ENCODE assay signal across 35 cellular contexts in the genomic region with DNA sequence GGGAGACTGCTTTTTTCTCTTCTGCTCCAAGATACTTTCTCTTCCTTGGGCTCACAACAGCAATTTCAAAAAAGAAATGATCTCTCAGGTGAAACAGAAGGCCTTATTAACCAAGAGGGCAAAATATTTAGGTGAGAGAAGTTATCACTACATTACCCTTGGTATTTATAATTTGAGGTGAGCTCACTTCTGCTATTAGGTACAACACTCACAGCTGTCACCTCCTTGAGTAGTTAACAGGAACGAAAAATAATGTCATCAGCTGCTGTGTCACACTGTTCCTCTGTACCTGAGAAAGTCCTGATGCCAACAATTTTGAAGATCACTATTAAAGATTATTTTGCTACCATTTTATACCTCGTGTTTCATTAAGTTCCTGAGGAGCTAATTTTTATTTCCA.
"Had no signal": no experiment of that assay in that cellular context is flagged by ENCODE, and none has a peak within 500 bp of the region (broad histone marks: within the 10 kb centered on the region; RNA-seq: fewer than 3 reads in every experiment).

No MANE protein-coding gene starts in this region.

- H3K27me3 ChIP-seq: ascending aorta had no signal

- H3K4me1 Mint-ChIP-seq: activated B cell treated with CpG ODN at 0.5 μM for 24 hours; activated CD4-positive, alpha-beta T cell treated with anti-CD3 and anti-CD28 coated beads, Interleukin-2, amount 10 ng/mL, durations not matched to agents 24 days and 14 days; activated naive CD4-positive, alpha-beta T cell treated with anti-CD3 and anti-CD28 coated beads, Interleukin-2, amount 10 ng/mL, durations not matched to agents 7 days and 5 days; activated naive CD4-positive, alpha-beta T cell treated with anti-CD3 and anti-CD28 coated beads, Interleukin-2, amount 50 U/mL, for 24 hours; activated naive CD8-positive, alpha-beta T cell treated with anti-CD3 and anti-CD28 coated beads, Interleukin-2, amount 10 ng/mL, durations not matched to agents 7 days and 5 days; activated naive CD8-positive, alpha-beta T cell treated with anti-CD3 and anti-CD28 coated beads, Interleukin-2, amount 50 U/mL, for 24 hours; activated T-helper 17 cell treated with anti-CD3 and anti-CD28 coated beads, Interleukin-2, amount 50 U/mL, for 72 hours had no signal

- H3K27ac Mint-ChIP-seq: activated B cell treated with CpG ODN at 0.5 μM for 24 hours; activated CD4-positive, alpha-beta memory T cell treated with anti-CD3 and anti-CD28 coated beads for 36 hours; activated CD4-positive, alpha-beta T cell treated with anti-CD3 and anti-CD28 coated beads, Interleukin-2, amount 10 ng/mL, durations not matched to agents 24 days and 14 days; activated CD8-positive, alpha-beta T cell treated with anti-CD3 and anti-CD28 coated beads for 36 hours; activated naive CD4-positive, alpha-beta T cell treated with anti-CD3 and anti-CD28 coated beads, Interleukin-2, amount 10 ng/mL, durations not matched to agents 7 days and 5 days; activated naive CD4-positive, alpha-beta T cell treated with anti-CD3 and anti-CD28 coated beads, Interleukin-2, amount 50 U/mL, for 24 hours; activated naive CD8-positive, alpha-beta T cell; activated naive CD8-positive, alpha-beta T cell treated with anti-CD3 and anti-CD28 coated beads, Interleukin-2, amount 10 ng/mL, durations not matched to agents 7 days and 5 days; activated naive CD8-positive, alpha-beta T cell treated with anti-CD3 and anti-CD28 coated beads, Interleukin-2, amount 50 U/mL, for 24 hours; activated T-cell treated with anti-CD3 and anti-CD28 coated beads, Interleukin-2, amount 50 U/mL, for 72 hours; activated T-helper 1 cell treated with anti-CD3 and anti-CD28 coated beads, Interleukin-12 subunit alpha, Interleukin-12 subunit beta, Interleukin-2, Interleukin-4 antibody, amounts not matched to agents 30 ng/mL and 10 ng/mL and 1 ng/mL, durations not matched to agents 14 hours and 24 hours and 36 hours; activated T-helper 17 cell treated with anti-CD3 and anti-CD28 coated beads, Interleukin-2, amount 50 U/mL, for 72 hours; brain; T-helper 2 cell treated with Interferon-gamma antibody and Interleukin-4, amounts not matched to agents 5 μg/mL and 100 μg/mL, for 36 hours had no signal

- FAIRE-seq: bronchial epithelial cell, colon, TTC549 had no signal

- H3K9me3 ChIP-seq: ascending aorta had no signal

- H3K4me3 ChIP-seq: ascending aorta, cardiac muscle cell had no signal

- H3K27me3 Mint-ChIP-seq: activated B cell treated with CpG ODN at 0.5 μM for 24 hours; activated CD4-positive, alpha-beta memory T cell treated with anti-CD3 and anti-CD28 coated beads for 36 hours; activated CD4-positive, alpha-beta T cell treated with anti-CD3 and anti-CD28 coated beads, Interleukin-2, amount 10 ng/mL, durations not matched to agents 24 days and 14 days; activated CD8-positive, alpha-beta T cell treated with anti-CD3 and anti-CD28 coated beads for 36 hours; activated naive CD4-positive, alpha-beta T cell treated with anti-CD3 and anti-CD28 coated beads, Interleukin-2, amount 10 ng/mL, durations not matched to agents 7 days and 5 days; activated naive CD4-positive, alpha-beta T cell treated with anti-CD3 and anti-CD28 coated beads, Interleukin-2, amount 50 U/mL, for 24 hours; activated naive CD8-positive, alpha-beta T cell; activated naive CD8-positive, alpha-beta T cell treated with anti-CD3 and anti-CD28 coated beads, Interleukin-2, amount 10 ng/mL, durations not matched to agents 7 days and 5 days; activated naive CD8-positive, alpha-beta T cell treated with anti-CD3 and anti-CD28 coated beads, Interleukin-2, amount 50 U/mL, for 24 hours; activated T-helper 17 cell treated with anti-CD3 and anti-CD28 coated beads, Interleukin-2, amount 50 U/mL, for 72 hours; brain had no signal

- ATAC-seq: activated CD8-positive, alpha-beta T cell treated with anti-CD3 and anti-CD28 coated beads for 36 hours; activated naive CD8-positive, alpha-beta T cell treated with anti-CD3 and anti-CD28 coated beads, Interleukin-2, amount 50 U/mL, for 24 hours; activated T-cell treated with anti-CD3 and anti-CD28 coated beads, Interleukin-2, amount 50 U/mL, for 4 hours; activated T-cell treated with anti-CD3 and anti-CD28 coated beads, Interleukin-2, amount 50 U/mL, for 72 hours; activated T-helper 17 cell treated with anti-CD3 and anti-CD28 coated beads, Interleukin-2, amount 50 U/mL, for 72 hours had no signal

- DNase-seq: activated B cell treated with CpG ODN at 0.5 μM for 24 hours; activated CD4-positive, alpha-beta memory T cell treated with anti-CD3 and anti-CD28 coated beads for 36 hours; activated CD4-positive, alpha-beta T cell treated with anti-CD3 and anti-CD28 coated beads for 4 hours; activated CD4-positive, alpha-beta T cell treated with anti-CD3 and anti-CD28 coated beads, Interleukin-2, amount 10 ng/mL, durations not matched to agents 24 days and 14 days; activated CD4-positive, alpha-beta T cell treated with anti-CD3 and anti-CD28 coated beads, Interleukin-2, amount 50 U/mL, for 1 hour; activated CD4-positive, alpha-beta T cell treated with anti-CD3 and anti-CD28 coated beads, Interleukin-2, amount 50 U/mL, for 4 hours; activated CD4-positive, CD25-positive, alpha-beta regulatory T cell treated with anti-CD3 and anti-CD28 coated beads, Interleukin-2, amount 50 U/mL, for 72 hours; activated CD8-positive, alpha-beta memory T cell treated with anti-CD3 and anti-CD28 coated beads, Interleukin-2, amount 50 U/mL, for 4 hours; activated CD8-positive, alpha-beta T cell treated with anti-CD3 and anti-CD28 coated beads for 36 hours; activated gamma-delta T cell; activated naive CD4-positive, alpha-beta T cell treated with anti-CD3 and anti-CD28 coated beads, Interleukin-2, amount 10 ng/mL, durations not matched to agents 7 days and 5 days; activated naive CD4-positive, alpha-beta T cell treated with Interleukin-2 at 50 U/mL for 16 hours; activated naive CD8-positive, alpha-beta T cell treated with anti-CD3 and anti-CD28 coated beads, Interleukin-2, amount 10 ng/mL, durations not matched to agents 7 days and 5 days; activated naive CD8-positive, alpha-beta T cell treated with anti-CD3 and anti-CD28 coated beads, Interleukin-2, amount 50 U/mL, for 24 hours; activated T-cell treated with anti-CD3 and anti-CD28 coated beads for 4 hours; activated T-cell treated with anti-CD3 and anti-CD28 coated beads, Interleukin-2, amount 50 U/mL, for 1 hour; activated T-cell treated with anti-CD3 and anti-CD28 coated beads, Interleukin-2, amount 50 U/mL, for 4 hours; activated T-cell treated with anti-CD3 and anti-CD28 coated beads, Interleukin-2, amount 50 U/mL, for 72 hours; amygdala; anterior cingulate cortex; central memory CD4-positive, alpha-beta T cell; T-helper 2 cell; T-helper 9 cell had no signal

- H3K36me3 ChIP-seq: ascending aorta, cardiac muscle cell had no signal

- H3K9me3 Mint-ChIP-seq: activated CD4-positive, alpha-beta memory T cell treated with anti-CD3 and anti-CD28 coated beads for 36 hours; activated CD4-positive, alpha-beta T cell treated with anti-CD3 and anti-CD28 coated beads, Interleukin-2, amount 10 ng/mL, durations not matched to agents 24 days and 14 days; activated CD8-positive, alpha-beta T cell treated with anti-CD3 and anti-CD28 coated beads for 36 hours; activated naive CD4-positive, alpha-beta T cell treated with anti-CD3 and anti-CD28 coated beads, Interleukin-2, amount 50 U/mL, for 24 hours; activated naive CD8-positive, alpha-beta T cell treated with anti-CD3 and anti-CD28 coated beads, Interleukin-2, amount 10 ng/mL, durations not matched to agents 7 days and 5 days; T-helper 2 cell treated with Interferon-gamma antibody and Interleukin-4, amounts not matched to agents 5 μg/mL and 100 μg/mL, for 36 hours had no signal

- H3K4me1 ChIP-seq: ascending aorta had no signal

- H3K4me3 Mint-ChIP-seq: activated B cell treated with CpG ODN at 0.5 μM for 24 hours; activated CD4-positive, alpha-beta memory T cell treated with anti-CD3 and anti-CD28 coated beads for 36 hours; activated CD4-positive, alpha-beta T cell treated with anti-CD3 and anti-CD28 coated beads, Interleukin-2, amount 10 ng/mL, durations not matched to agents 24 days and 14 days; activated CD8-positive, alpha-beta T cell treated with anti-CD3 and anti-CD28 coated beads for 36 hours; activated naive CD4-positive, alpha-beta T cell treated with anti-CD3 and anti-CD28 coated beads, Interleukin-2, amount 10 ng/mL, durations not matched to agents 7 days and 5 days; activated naive CD4-positive, alpha-beta T cell treated with anti-CD3 and anti-CD28 coated beads, Interleukin-2, amount 50 U/mL, for 24 hours; activated naive CD8-positive, alpha-beta T cell; activated naive CD8-positive, alpha-beta T cell treated with anti-CD3 and anti-CD28 coated beads, Interleukin-2, amount 10 ng/mL, durations not matched to agents 7 days and 5 days; activated naive CD8-positive, alpha-beta T cell treated with anti-CD3 and anti-CD28 coated beads, Interleukin-2, amount 50 U/mL, for 24 hours; activated T-cell treated with anti-CD3 and anti-CD28 coated beads, Interleukin-2, amount 50 U/mL, for 4 hours; activated T-cell treated with anti-CD3 and anti-CD28 coated beads, Interleukin-2, amount 50 U/mL, for 72 hours; activated T-helper 1 cell treated with anti-CD3 and anti-CD28 coated beads, Interleukin-12 subunit alpha, Interleukin-12 subunit beta, Interleukin-2, Interleukin-4 antibody, amounts not matched to agents 30 ng/mL and 10 ng/mL and 1 ng/mL, durations not matched to agents 14 hours and 24 hours and 36 hours; activated T-helper 17 cell treated with anti-CD3 and anti-CD28 coated beads, Interleukin-2, amount 50 U/mL, for 72 hours; brain; T-helper 2 cell treated with Interferon-gamma antibody and Interleukin-4, amounts not matched to agents 5 μg/mL and 100 μg/mL, for 36 hours had no signal

- H3K27ac ChIP-seq: ascending aorta, cardiac muscle cell, VCaP had no signal

- H3K36me3 Mint-ChIP-seq: activated CD4-positive, alpha-beta memory T cell treated with anti-CD3 and anti-CD28 coated beads for 36 hours; activated naive CD4-positive, alpha-beta T cell treated with anti-CD3 and anti-CD28 coated beads, Interleukin-2, amount 10 ng/mL, durations not matched to agents 7 days and 5 days; activated naive CD4-positive, alpha-beta T cell treated with anti-CD3 and anti-CD28 coated beads, Interleukin-2, amount 50 U/mL, for 24 hours; activated naive CD8-positive, alpha-beta T cell; activated naive CD8-positive, alpha-beta T cell treated with anti-CD3 and anti-CD28 coated beads, Interleukin-2, amount 10 ng/mL, durations not matched to agents 7 days and 5 days; brain had no signal
